Comparison of ENCODE assay signal across 22 cellular contexts in genomic region chr19:58480831-58481230, GRCh38.
"Had no signal": no experiment of that assay in that cellular context is flagged by ENCODE, and none has a peak within 500 bp of the region (broad histone marks: within the 10 kb centered on the region; RNA-seq: fewer than 3 reads in every experiment).

No MANE protein-coding gene starts in this region.

- H3K27ac Mint-ChIP-seq: memory B cell; natural killer cell; neural progenitor cell; stimulated activated effector memory CD8-positive, alpha-beta T cell treated with anti-CD3 and anti-CD28 coated beads, Interleukin-12 subunit alpha, Interleukin-12 subunit beta, amount 100 ng/mL, for 72 hours had no signal

- H3K36me3 ChIP-seq: neural progenitor cell had no signal

- H3K9me3 ChIP-seq: gastrocnemius medialis, psoas muscle, sigmoid colon, thoracic aorta, tibial nerve, upper lobe of left lung had no signal

- ATAC-seq: esophagus mucosa; gastrocnemius medialis; left lobe of liver; natural killer cell; psoas muscle; right cardiac atrium; stimulated activated effector memory CD8-positive, alpha-beta T cell treated with anti-CD3 and anti-CD28 coated beads, Interleukin-12 subunit alpha, Interleukin-12 subunit beta, amount 100 ng/mL, for 72 hours; stimulated activated naive CD8-positive, alpha-beta T cell treated with anti-CD3 and anti-CD28 coated beads, Interleukin-15, Interleukin-2, amounts not matched to agents 100 U/mL and 50 U/mL, for 24 hours had no signal

- H3K27ac ChIP-seq: dorsolateral prefrontal cortex, epithelial cell of prostate, gastrocnemius medialis, neural progenitor cell, psoas muscle, sigmoid colon, thoracic aorta, tibial nerve, upper lobe of left lung had no signal

- H3K27me3 Mint-ChIP-seq: memory B cell had no signal

- H3K4me3 ChIP-seq: dorsolateral prefrontal cortex, gastrocnemius medialis, lung, neural progenitor cell, psoas muscle, sigmoid colon, thoracic aorta, tibial nerve, upper lobe of left lung had no signal

- H3K36me3 Mint-ChIP-seq: natural killer cell had no signal

- DNase-seq: dorsolateral prefrontal cortex; effector CD4-positive, alpha-beta T cell; foreskin fibroblast; gastrocnemius medialis; head of caudate nucleus; natural killer cell; psoas muscle; sigmoid colon; stimulated activated CD4-positive, alpha-beta T cell treated with anti-CD3 and anti-CD28 coated beads, Interleukin-2, amount 100 ng/mL, for 24 hours; stimulated activated CD4-positive, alpha-beta T cell treated with anti-CD3 and anti-CD28 coated beads, Interleukin-4, amount 100 ng/mL, for 24 hours; stimulated activated naive CD8-positive, alpha-beta T cell treated with anti-CD3 and anti-CD28 coated beads, Interleukin-15, Interleukin-2, amounts not matched to agents 100 U/mL and 50 U/mL, for 24 hours had no signal

- H3K4me2 ChIP-seq: neural progenitor cell had no signal

- H3K4me3 Mint-ChIP-seq: memory B cell; natural killer cell; neural progenitor cell; stimulated activated effector memory CD8-positive, alpha-beta T cell treated with anti-CD3 and anti-CD28 coated beads, Interleukin-12 subunit alpha, Interleukin-12 subunit beta, amount 100 ng/mL, for 72 hours had no signal

- H2AFZ ChIP-seq: neural progenitor cell had no signal

- H3K27me3 ChIP-seq: dorsolateral prefrontal cortex, gastrocnemius medialis, neural progenitor cell, sigmoid colon, tibial nerve, upper lobe of left lung had no signal

- H3K9me3 Mint-ChIP-seq: memory B cell; natural killer cell; neural progenitor cell; stimulated activated effector memory CD8-positive, alpha-beta T cell treated with anti-CD3 and anti-CD28 coated beads, Interleukin-12 subunit alpha, Interleukin-12 subunit beta, amount 100 ng/mL, for 72 hours had no signal
